In the genomic region with DNA sequence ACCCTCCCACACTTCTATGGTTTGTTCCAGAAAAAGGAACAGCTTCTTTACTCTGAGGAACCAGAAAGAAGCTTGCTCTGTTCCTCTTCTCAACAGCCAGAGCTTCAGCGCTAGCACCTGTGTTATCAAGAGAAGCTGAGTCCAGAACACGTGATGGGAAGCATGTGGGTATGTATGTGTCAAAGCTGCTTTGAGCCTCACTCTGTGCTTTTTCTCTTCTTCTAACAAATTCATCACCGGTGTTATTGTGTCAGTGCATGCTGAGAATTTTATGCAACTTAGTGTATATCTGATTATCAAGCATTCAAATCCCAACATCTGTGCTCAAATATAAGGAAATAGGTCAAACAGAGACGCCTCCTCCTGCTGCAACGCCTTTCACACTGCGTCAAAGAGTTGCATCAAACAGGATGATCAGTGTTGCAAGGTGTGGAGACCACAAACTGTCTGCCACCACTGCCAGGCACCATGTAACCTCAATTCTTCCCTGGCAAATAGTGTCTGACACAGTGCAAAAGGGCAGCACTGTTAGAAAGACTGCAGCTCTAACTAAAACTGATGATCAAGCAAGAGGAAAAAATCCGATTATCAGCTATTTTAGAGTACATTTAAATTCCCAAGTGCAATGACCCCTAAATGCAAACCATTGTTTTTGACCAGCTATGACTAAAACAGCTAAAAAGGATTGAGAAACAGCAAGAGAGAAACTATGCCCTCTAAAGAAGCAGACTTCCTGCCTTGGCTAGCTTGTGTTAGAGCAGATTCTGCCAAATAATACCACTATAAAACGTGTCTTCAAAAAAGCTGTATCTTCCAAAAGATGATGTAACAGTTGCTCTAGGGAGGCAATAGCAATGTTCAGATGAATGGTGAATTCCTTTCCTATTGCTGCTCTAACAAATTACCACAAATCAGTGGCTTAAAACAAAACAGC, we compare ENCODE assay signal across 8 cellular contexts.
DNase-seq lines count a peak whose midpoint lies in the region; ATAC-seq and TF ChIP-seq lines count a peak whose summit lies in the region.

No MANE protein-coding gene starts in this region.

- H3K27ac Mint-ChIP-seq in effector memory CD8-positive, alpha-beta T cell, result peak overlapping the region; percentile 91 to 92
- H3K27ac Mint-ChIP-seq in WTC11, result no peak overlapping the region

- TF ChIP-seq POLR2A in uterus (IDR thresholded peaks at IDR 0.05), result no peak

- H2AFZ ChIP-seq in parathyroid adenoma, result peak overlapping the region; percentile 42

- no peaks in the 10 kb centered on the region for H3K79me2 ChIP-seq in parathyroid adenoma

- H3K27me3 ChIP-seq in parathyroid adenoma (ENCODE audit: control insufficient read depth, insufficient read depth, low read length) (no peaks in the 10 kb centered on the region), uterus (no peaks in the 10 kb centered on the region)

- H3K36me3 Mint-ChIP-seq in effector memory CD8-positive, alpha-beta T cell (ENCODE audit: insufficient read depth), result peaks cover 9% of the 10 kb centered on the region
- no peaks in the 10 kb centered on the region for H3K36me3 Mint-ChIP-seq in WTC11

- DNase-seq in activated CD4-positive, alpha-beta T cell treated with anti-CD3 and anti-CD28 coated beads, Interleukin-2, amount 50 U/mL, for 1 hour, result peak; percentile 55
- peak; percentile 69 to 77 (median 71) for DNase-seq in effector memory CD8-positive, alpha-beta T cell
- DNase-seq in uterus (no peak), WTC11 (ENCODE audit: low spot score) (no peak), SW 1271 (lab: John Stamatoyannopoulos, UW) (no peak)

- no peaks in the 10 kb centered on the region for H3K9me3 ChIP-seq in parathyroid adenoma (ENCODE audit: control insufficient read depth, low read length)
- H3K9me3 ChIP-seq in uterus, result no peaks in the 10 kb centered on the region

- no peaks in the 10 kb centered on the region for H3K9me3 Mint-ChIP-seq in effector memory CD8-positive, alpha-beta T cell
- peaks cover 19% of the 10 kb centered on the region for H3K9me3 Mint-ChIP-seq in WTC11

- H3K4me3 ChIP-seq in parathyroid adenoma (ENCODE audit: low read depth, low read length) (no peak overlapping the region), uterus (no peak overlapping the region)

- POLR2A ChIA-PET in WTC11 (lab: Charles Lee), result no interaction called here

- H3K4me1 ChIP-seq in parathyroid adenoma (peaks cover 19% of the 10 kb centered on the region), uterus (no peaks in the 10 kb centered on the region)

- H3K4me3 Mint-ChIP-seq in effector memory CD8-positive, alpha-beta T cell, result peak overlapping the region; percentile 67 to 73
- no peak overlapping the region for H3K4me3 Mint-ChIP-seq in WTC11

- H3K27ac ChIP-seq in parathyroid adenoma, result peak overlapping the region; percentile 97
- H3K27ac ChIP-seq in uterus, result peak overlapping the region in 1 of 2 donors; percentile 15

- H3K36me3 ChIP-seq in parathyroid adenoma (ENCODE audit: control insufficient read depth, insufficient read depth, low read length), result no peaks in the 10 kb centered on the region
- no peaks in the 10 kb centered on the region for H3K36me3 ChIP-seq in uterus

- CTCF ChIA-PET in WTC11 (lab: Charles Lee), result no interaction called here

- H3K9ac ChIP-seq in parathyroid adenoma, result peak overlapping the region; percentile 6

- no peaks in the 10 kb centered on the region for H3K27me3 Mint-ChIP-seq in effector memory CD8-positive, alpha-beta T cell
- no peaks in the 10 kb centered on the region for H3K27me3 Mint-ChIP-seq in WTC11 (ENCODE audit: low read depth)

- TF ChIP-seq CTCF in parathyroid adenoma (IDR thresholded peaks at IDR 0.05) (no peak), uterus (IDR thresholded peaks at IDR 0.05) (no peak), WTC11 (IDR thresholded peaks at IDR 0.05) (no peak)

- no peak; the same call in 1 of the 2 replicates for TF ChIP-seq EP300 in Ishikawa (IDR thresholded peaks at IDR 0.05; ENCODE audit: borderline replicate concordance)

- intact Hi-C loops in uterus (cut with DNase I; ENCODE audit: low total_unique reads), result no loop called here

- H3K4me1 Mint-ChIP-seq in effector memory CD8-positive, alpha-beta T cell (ENCODE audit: low read depth in 2 of 2), result peaks cover 37 to 43% of the 10 kb centered on the region in 2 donors
- H3K4me1 Mint-ChIP-seq in WTC11, result peaks cover 11% of the 10 kb centered on the region

- no peak for TF ChIP-seq RAD21 in Ishikawa (IDR thresholded peaks at IDR 0.05; ENCODE audit: low read depth)

- H3K4me2 ChIP-seq in parathyroid adenoma (ENCODE audit: low read length), result peak overlapping the region; percentile 54

- ATAC-seq in GM19035 (IDR thresholded peaks at IDR 0.05; ENCODE audit: unreplicated experiment) (peak; percentile 60), WTC11 (no peak)
- peak; percentile 89 for ATAC-seq in effector memory CD8-positive, alpha-beta T cell (replicated peaks)

TF ChIP-seq in Ishikawa, 13 proteins besides CTCF, POLR2A, EP300 and RAD21 (continues in another document):
- TF ChIP-seq CREB1 (IDR thresholded peaks at IDR 0.05; ENCODE audit: low read depth), result no peak
- no peak for TF ChIP-seq FOXM1 (IDR thresholded peaks at IDR 0.05; ENCODE audit: borderline replicate concordance, low read depth)
- TF ChIP-seq EGR1 (IDR thresholded peaks at IDR 0.05), result no peak
- TF ChIP-seq, protein P1, sequence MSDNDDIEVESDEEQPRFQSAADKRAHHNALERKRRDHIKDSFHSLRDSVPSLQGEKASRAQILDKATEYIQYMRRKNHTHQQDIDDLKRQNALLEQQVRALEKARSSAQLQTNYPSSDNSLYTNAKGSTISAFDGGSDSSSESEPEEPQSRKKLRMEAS (IDR thresholded peaks at IDR 0.05), result 0 out of 2 replicates have a peak, but pooled peaks have one; percentile 33
- TF ChIP-seq ZBTB7A (IDR thresholded peaks at IDR 0.05; ENCODE audit: low read depth), result no peak
- TF ChIP-seq, protein P2, sequence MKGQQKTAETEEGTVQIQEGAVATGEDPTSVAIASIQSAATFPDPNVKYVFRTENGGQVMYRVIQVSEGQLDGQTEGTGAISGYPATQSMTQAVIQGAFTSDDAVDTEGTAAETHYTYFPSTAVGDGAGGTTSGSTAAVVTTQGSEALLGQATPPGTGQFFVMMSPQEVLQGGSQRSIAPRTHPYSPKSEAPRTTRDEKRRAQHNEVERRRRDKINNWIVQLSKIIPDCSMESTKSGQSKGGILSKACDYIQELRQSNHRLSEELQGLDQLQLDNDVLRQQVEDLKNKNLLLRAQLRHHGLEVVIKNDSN (IDR thresholded peaks at IDR 0.05), result 0 out of 2 replicates have a peak, but pooled peaks have one; percentile 38
- TF ChIP-seq CEBPB (IDR thresholded peaks at IDR 0.05), result peak; percentile 50
- no peak for TF ChIP-seq TCF12 (IDR thresholded peaks at IDR 0.05; ENCODE audit: low read depth)
- no peak for TF ChIP-seq TAF1 (IDR thresholded peaks at IDR 0.05; ENCODE audit: low read depth)

TF ChIP-seq in WTC11, 78 proteins besides CTCF, POLR2A, EP300 and RAD21:
- TF ChIP-seq RELA (CRISPR knock-in tag; IDR thresholded peaks at IDR 0.05; ENCODE audit: borderline replicate concordance) (no peak), PRRX2 (CRISPR knock-in tag; IDR thresholded peaks at IDR 0.05) (no peak), ELF4 (CRISPR knock-in tag; IDR thresholded peaks at IDR 0.05; ENCODE audit: low read depth) (no peak), MXD4 (CRISPR knock-in tag; IDR thresholded peaks at IDR 0.05; ENCODE audit: borderline replicate concordance) (no peak), ZNF232 (CRISPR knock-in tag; IDR thresholded peaks at IDR 0.05) (no peak), NR1H2 (CRISPR knock-in tag; IDR thresholded peaks at IDR 0.05) (no peak), ZBTB21 (CRISPR knock-in tag; IDR thresholded peaks at IDR 0.05; ENCODE audit: borderline replicate concordance) (no peak), ZNF138 (CRISPR knock-in tag; conservative IDR thresholded peaks at IDR 0.05) (no peak), SMAD4 (CRISPR knock-in tag; IDR thresholded peaks at IDR 0.05) (no peak), GABPB1 (CRISPR knock-in tag; IDR thresholded peaks at IDR 0.05) (no peak), ZNF121 (CRISPR knock-in tag; IDR thresholded peaks at IDR 0.05) (no peak), NFYB (CRISPR knock-in tag; conservative IDR thresholded peaks at IDR 0.05; ENCODE audit: low read depth) (no peak), ZNF671 (CRISPR knock-in tag; IDR thresholded peaks at IDR 0.05) (no peak)
- TF ChIP-seq, protein P3, sequence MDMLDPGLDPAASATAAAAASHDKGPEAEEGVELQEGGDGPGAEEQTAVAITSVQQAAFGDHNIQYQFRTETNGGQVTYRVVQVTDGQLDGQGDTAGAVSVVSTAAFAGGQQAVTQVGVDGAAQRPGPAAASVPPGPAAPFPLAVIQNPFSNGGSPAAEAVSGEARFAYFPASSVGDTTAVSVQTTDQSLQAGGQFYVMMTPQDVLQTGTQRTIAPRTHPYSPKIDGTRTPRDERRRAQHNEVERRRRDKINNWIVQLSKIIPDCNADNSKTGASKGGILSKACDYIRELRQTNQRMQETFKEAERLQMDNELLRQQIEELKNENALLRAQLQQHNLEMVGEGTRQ (CRISPR knock-in tag; IDR thresholded peaks at IDR 0.05), result no peak
- TF ChIP-seq, protein P4, sequence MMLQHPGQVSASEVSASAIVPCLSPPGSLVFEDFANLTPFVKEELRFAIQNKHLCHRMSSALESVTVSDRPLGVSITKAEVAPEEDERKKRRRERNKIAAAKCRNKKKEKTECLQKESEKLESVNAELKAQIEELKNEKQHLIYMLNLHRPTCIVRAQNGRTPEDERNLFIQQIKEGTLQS (CRISPR knock-in tag; conservative IDR thresholded peaks at IDR 0.05), result no peak
- TF ChIP-seq, protein P5, sequence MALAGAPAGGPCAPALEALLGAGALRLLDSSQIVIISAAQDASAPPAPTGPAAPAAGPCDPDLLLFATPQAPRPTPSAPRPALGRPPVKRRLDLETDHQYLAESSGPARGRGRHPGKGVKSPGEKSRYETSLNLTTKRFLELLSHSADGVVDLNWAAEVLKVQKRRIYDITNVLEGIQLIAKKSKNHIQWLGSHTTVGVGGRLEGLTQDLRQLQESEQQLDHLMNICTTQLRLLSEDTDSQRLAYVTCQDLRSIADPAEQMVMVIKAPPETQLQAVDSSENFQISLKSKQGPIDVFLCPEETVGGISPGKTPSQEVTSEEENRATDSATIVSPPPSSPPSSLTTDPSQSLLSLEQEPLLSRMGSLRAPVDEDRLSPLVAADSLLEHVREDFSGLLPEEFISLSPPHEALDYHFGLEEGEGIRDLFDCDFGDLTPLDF (CRISPR knock-in tag; IDR thresholded peaks at IDR 0.05), result no peak
- TF ChIP-seq, protein P6, sequence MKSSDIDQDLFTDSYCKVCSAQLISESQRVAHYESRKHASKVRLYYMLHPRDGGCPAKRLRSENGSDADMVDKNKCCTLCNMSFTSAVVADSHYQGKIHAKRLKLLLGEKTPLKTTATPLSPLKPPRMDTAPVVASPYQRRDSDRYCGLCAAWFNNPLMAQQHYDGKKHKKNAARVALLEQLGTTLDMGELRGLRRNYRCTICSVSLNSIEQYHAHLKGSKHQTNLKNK (CRISPR knock-in tag; IDR thresholded peaks at IDR 0.05), result no peak

Comparison
In these comparisons a context has a peak if more than half of its experiments do, and no peak if none do; other contexts are left out.
1. DNase-seq: peak in activated CD4-positive, alpha-beta T cell treated with anti-CD3 and anti-CD28 coated beads, Interleukin-2, amount 50 U/mL, for 1 hour (single experiment) and effector memory CD8-positive, alpha-beta T cell (3 of 3); none in uterus (0 of 2), WTC11 (single experiment) and SW 1271 (0 of 2).